Comparison of ENCODE assay signal across 9 cellular contexts in the genomic region with DNA sequence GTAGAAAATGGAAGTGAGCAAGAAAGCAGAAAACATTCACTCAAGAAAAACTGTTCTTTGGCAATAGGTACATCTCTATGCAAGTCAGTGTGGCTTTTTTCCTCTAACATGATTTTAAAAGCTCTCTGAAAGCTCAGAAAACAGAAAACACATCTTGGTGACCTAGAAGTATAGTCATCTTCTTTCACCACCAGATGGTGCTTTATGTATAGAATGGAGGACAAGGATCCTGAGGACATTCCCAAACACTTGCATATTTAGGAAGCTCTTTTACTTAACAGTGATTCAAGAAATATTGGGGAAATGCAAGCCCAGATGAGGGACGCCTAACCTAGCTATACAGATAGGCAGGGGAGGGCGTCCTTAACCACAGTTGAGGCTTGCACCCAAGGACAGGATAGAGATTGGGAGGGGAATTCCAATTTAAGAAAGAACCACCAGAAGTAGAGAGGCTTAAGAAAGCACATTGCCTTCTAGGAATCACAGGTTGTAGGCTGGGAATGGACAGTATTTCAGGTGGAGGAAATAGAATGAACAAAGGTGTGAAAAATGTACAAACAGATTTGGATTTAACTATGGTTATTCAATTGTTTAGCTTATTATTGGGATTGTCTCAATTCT. TPM values are rescaled to one million over a fixed set of nuclear protein-coding genes. Genes with fewer than 3 reads are reported as not detected.
DNase-seq lines count a peak whose midpoint lies in the region; ATAC-seq, FAIRE-seq and TF ChIP-seq lines count a peak whose summit lies in the region.
"Had no signal": no experiment of that assay in that cellular context is flagged by ENCODE, and none has a peak within 500 bp of the region (broad histone marks: within the 10 kb centered on the region; RNA-seq: fewer than 3 reads in every experiment).

No MANE protein-coding gene starts in this region.

- 11% methylated on average over 2 of the region's 2 CpGs for WGBS in HepG2 (ENCODE audit: low lambda C conversion rate)
- 47% methylated on average over 2 of the region's 2 CpGs for WGBS in right lobe of liver (ENCODE audit: insufficient coverage, low coverage, low lambda C conversion rate, missing lambda C conversion rate)

- CTCF ChIA-PET in HepG2 (lab: Yijun Ruan, JAX; ENCODE audit: low intra/inter-chr PET ratio, low total read pairs) = no interaction called here

- POLR2A ChIA-PET in HepG2 (lab: Yijun Ruan, JAX) = no interaction called here

- H3K9ac ChIP-seq in HepG2 (ENCODE audit: insufficient read depth, low read depth, low read length) = no peak overlapping the region

- TF ChIP-seq RAD21 in HepG2 (CRISPR knock-in tag; IDR thresholded peaks at IDR 0.05) = no peak

- H3K4me2 ChIP-seq in HepG2 (ENCODE audit: low read depth, low read length) = no peak overlapping the region

- in situ Hi-C loops in HepG2 (cut with HindIII; ENCODE audit: extremely low pct_ligation_motif_present, low pct_unique_long_range_greater_than_20kb) = loop anchor here (25.0 kb wide), 1 partner anchor 451 kb away; a partner anchor contains a TSS

- H2AFZ ChIP-seq in HepG2 (ENCODE audit: low read length) = no peak overlapping the region

- no peak for TF ChIP-seq EP300 in HepG2 (IDR thresholded peaks at IDR 0.05; ENCODE audit: low read depth in 2 of 2, low read length in 2 of 2)
- no peak for TF ChIP-seq EP300 in HepG2 (CRISPR knock-in tag; IDR thresholded peaks at IDR 0.05; ENCODE audit: borderline replicate concordance)

- FAIRE-seq in HepG2 (lab: Jason Lieb, UNC) (no peak), urothelium cell line (lab: Jason Lieb, UNC) (no peak), RCC 7860 (lab: Jason Lieb, UNC) (no peak)

- intact Hi-C loops in HepG2 (cut with micrococcal nuclease; ENCODE audit: unreplicated experiment) = loop anchor here (1.0 kb wide), 1 partner anchor 457 kb away; no protein-coding TSS in a partner anchor
- intact Hi-C loops in right lobe of liver (cut with DNase I) = no loop called here

- peak; percentile 6 for DNase-seq in HepG2 (ENCODE audit: low spot score)
- DNase-seq in right lobe of liver = no peak
- DNase-seq in RWPE2 (ENCODE audit: low spot score) = no peak
- DNase-seq in foreskin fibroblast = peak; percentile 50 to 77
- DNase-seq in urothelium cell line (ENCODE audit: low spot score) = peak; percentile 26
- DNase-seq in activated T-cell treated with anti-CD3 and anti-CD28 coated beads, Interleukin-2, amount 50 U/mL, for 1 hour = no peak
- no peak for DNase-seq in RCC 7860 (ENCODE audit: low spot score)
- DNase-seq: activated T-cell treated with anti-CD3 and anti-CD28 coated beads, Interleukin-2, amount 50 U/mL, for 48 hours had no signal

- H3K36me3 ChIP-seq in HepG2 (replicated peaks in 1 of 2; ENCODE audit: control insufficient read depth in 1 of 2, insufficient read depth in 2 of 2, low read length in 2 of 2) = no peaks in the 10 kb centered on the region
- H3K36me3 ChIP-seq in right lobe of liver = no peaks in the 10 kb centered on the region
- no peaks in the 10 kb centered on the region for H3K36me3 ChIP-seq in RWPE2 (ENCODE audit: low read depth)

- no peak for TF ChIP-seq POLR2A in HepG2 (IDR thresholded peaks at IDR 0.05; ENCODE audit: insufficient read depth in 1 of 2, low read depth in 2 of 2, low read length in 2 of 2)
- TF ChIP-seq POLR2A in right lobe of liver (IDR thresholded peaks at IDR 0.05) = no peak

- TF ChIP-seq CTCF in HepG2 (CRISPR knock-in tag; IDR thresholded peaks at IDR 0.05) (no peak; the same call in 1 of the 2 replicates), right lobe of liver (IDR thresholded peaks at IDR 0.05) (peak in 1 of 4 donors; percentile 15), RWPE2 (IDR thresholded peaks at IDR 0.05; ENCODE audit: poor library complexity, severe bottlenecking) (peak; percentile 68), foreskin fibroblast (IDR thresholded peaks at IDR 0.05; ENCODE audit: low read depth, low read length) (peak; percentile 46)

- no peaks in the 10 kb centered on the region for H3K79me2 ChIP-seq in HepG2 (ENCODE audit: insufficient read depth, low read length)

- ATAC-seq in HepG2 (peak; percentile 56), right lobe of liver (no peak), RWPE2 (ENCODE audit: low read depth) (peak; percentile 73; the same call in 2 of the 3 replicates), HG03469 (IDR thresholded peaks at IDR 0.05; ENCODE audit: unreplicated experiment) (no peak)

- H3K4me3 ChIP-seq in HepG2 (replicated peaks in 1 of 3; ENCODE audit: insufficient read depth in 1 of 3, low read depth in 2 of 3, low read length in 3 of 3) (no peak overlapping the region), right lobe of liver (no peak overlapping the region), RWPE2 (ENCODE audit: severe bottlenecking) (no peak overlapping the region), foreskin fibroblast (ENCODE audit: low read depth in 1 of 2, low read length in 2 of 2) (no peak overlapping the region)

- no peaks in the 10 kb centered on the region for H4K20me1 ChIP-seq in HepG2 (ENCODE audit: insufficient read depth, low read length)

- H3K9me3 ChIP-seq in HepG2 (ENCODE audit: low read length) = no peaks in the 10 kb centered on the region
- H3K9me3 ChIP-seq in right lobe of liver = peaks cover 0 to 4% (median 0%) of the 10 kb centered on the region in 4 donors
- no peaks in the 10 kb centered on the region for H3K9me3 ChIP-seq in RWPE2 (ENCODE audit: severe bottlenecking)

- BruUV-seq in HepG2 (replicated peaks; lab: Mats Ljungman, UMichigan) = no TSS peak

- no peaks in the 10 kb centered on the region for H3K4me1 ChIP-seq in HepG2 (ENCODE audit: insufficient read depth, low read length)
- no peaks in the 10 kb centered on the region for H3K4me1 ChIP-seq in right lobe of liver
- H3K4me1 ChIP-seq in RWPE2 (ENCODE audit: insufficient read depth, poor library complexity, severe bottlenecking) = no peaks in the 10 kb centered on the region

- H3K27ac ChIP-seq in HepG2 (ENCODE audit: extremely low read length, insufficient read depth, low read length) = no peak overlapping the region
- no peak overlapping the region for H3K27ac ChIP-seq in right lobe of liver
- H3K27ac ChIP-seq in RWPE2 (ENCODE audit: poor library complexity, severe bottlenecking) = no peak overlapping the region

- no peaks in the 10 kb centered on the region for H3K27me3 ChIP-seq in HepG2 (ENCODE audit: control insufficient read depth in 1 of 2, insufficient read depth in 2 of 2, low read length in 2 of 2)
- H3K27me3 ChIP-seq in right lobe of liver = no peaks in the 10 kb centered on the region
- H3K27me3 ChIP-seq in RWPE2 (ENCODE audit: insufficient read depth, poor library complexity, severe bottlenecking) = no peaks in the 10 kb centered on the region

TF ChIP-seq in HepG2, 621 proteins besides CTCF, POLR2A, EP300 and RAD21 (continues in another document):
- TF ChIP-seq ISX (CRISPR knock-in tag; conservative IDR thresholded peaks at IDR 0.05) = no peak

RNA-seq across cellular contexts. Expression of a gene that starts 13.8 kb away (rescaled TPM):
- total RNA-seq in HepG2 (2016; rRNA removed; fragmentation: Illumina TruSeq; extraction: Trizol) (0.15 and 0.18 TPM in 2 replicates), right lobe of liver (1 to 10 TPM in 1 of 6 experiments, under 1 TPM in 4, not detected in 1; 0.12 to 1.6 (median 0.55) TPM)
- total RNA-seq in HepG2 (2016; cell fraction: cytosol; rRNA removed; fragmentation: Illumina TruSeq; extraction: Trizol; ENCODE audit: low read depth) = 0.40 and 0.71 TPM in 2 replicates
- 0.18 and 0.26 TPM in 2 replicates for total RNA-seq in HepG2 (2016; cell fraction: insoluble cytoplasmic fraction; rRNA removed; fragmentation: Illumina TruSeq; extraction: Trizol)
- total RNA-seq in HepG2 (2016; cell fraction: membrane; rRNA removed; fragmentation: Illumina TruSeq; extraction: Trizol) = 0.34 and 0.52 TPM in 2 replicates
- 0.66 and 0.84 TPM in 2 replicates for total RNA-seq in HepG2 (2016; cell fraction: nucleus; rRNA removed; fragmentation: Illumina TruSeq; extraction: Trizol)
- polyA plus RNA-seq in HepG2 (2011; rRNA removed) = 0.22 and 0.55 TPM in 2 replicates
- polyA plus RNA-seq in HepG2 (2011; cell fraction: cytosol; rRNA removed) = 0.03 and 0.06 TPM in 2 replicates
- polyA plus RNA-seq in HepG2 (2011; cell fraction: nucleus; rRNA removed) = 0.35 and 0.76 TPM in 2 replicates
- 0.13 and 0.20 TPM in 2 replicates for polyA plus RNA-seq in HepG2 (2012)
- 0.10 and 0.12 TPM in 2 replicates for polyA plus RNA-seq in HepG2 (2016; cell fraction: cytosol; fragmentation: Illumina TruSeq; extraction: Trizol; ENCODE audit: low read depth)
- polyA plus RNA-seq in HepG2 (2016; cell fraction: insoluble cytoplasmic fraction; fragmentation: Illumina TruSeq; extraction: Trizol; ENCODE audit: low read depth) = 0.23 TPM in 1 of 2 replicates, not detected in the other
- polyA plus RNA-seq in HepG2 (2016; cell fraction: membrane; fragmentation: Illumina TruSeq; extraction: Trizol; ENCODE audit: low read depth) = 0.13 and 0.33 TPM in 2 replicates
- polyA plus RNA-seq in HepG2 (2016; cell fraction: nucleus; fragmentation: Illumina TruSeq; extraction: Trizol; ENCODE audit: insufficient read depth, low read depth) = 0.64 and 1.1 TPM in 2 replicates
- 0.16 and 0.18 TPM in 2 replicates for polyA minus RNA-seq in HepG2 (2011; rRNA and poly(A)+ RNA removed; ENCODE audit: low replicate concordance)
- not detected in 2 replicates for polyA minus RNA-seq in HepG2 (2011; cell fraction: cytosol; rRNA and poly(A)+ RNA removed)
- polyA minus RNA-seq in HepG2 (2011; cell fraction: nucleus; rRNA and poly(A)+ RNA removed) = 1.4 and 1.5 TPM in 2 replicates

RNA-seq across cellular contexts. Expression of a gene that starts 58.8 kb away (rescaled TPM):
- total RNA-seq in HepG2 (2016; rRNA removed; fragmentation: Illumina TruSeq; extraction: Trizol) (67.8 and 75.2 TPM in 2 replicates), right lobe of liver (10 to 100 TPM; 10.1 to 17.0 (median 14.2) TPM)
- total RNA-seq in HepG2 (2016; cell fraction: cytosol; rRNA removed; fragmentation: Illumina TruSeq; extraction: Trizol; ENCODE audit: low read depth) = 83.1 and 102 TPM in 2 replicates
- 71.7 and 75.9 TPM in 2 replicates for total RNA-seq in HepG2 (2016; cell fraction: insoluble cytoplasmic fraction; rRNA removed; fragmentation: Illumina TruSeq; extraction: Trizol)
- 106 TPM in 2 replicates for total RNA-seq in HepG2 (2016; cell fraction: membrane; rRNA removed; fragmentation: Illumina TruSeq; extraction: Trizol)
- total RNA-seq in HepG2 (2016; cell fraction: nucleus; rRNA removed; fragmentation: Illumina TruSeq; extraction: Trizol) = 29.7 and 37.3 TPM in 2 replicates
- polyA plus RNA-seq in HepG2 (2011; rRNA removed) = 66.6 and 74.8 TPM in 2 replicates
- 27.3 and 35.6 TPM in 2 replicates for polyA plus RNA-seq in HepG2 (2011; cell fraction: cytosol; rRNA removed)
- 47.3 and 48.8 TPM in 2 replicates for polyA plus RNA-seq in HepG2 (2011; cell fraction: nucleus; rRNA removed)
- 30.1 and 37.1 TPM in 2 replicates for polyA plus RNA-seq in HepG2 (2012)
- 86.5 and 101 TPM in 2 replicates for polyA plus RNA-seq in HepG2 (2016; cell fraction: cytosol; fragmentation: Illumina TruSeq; extraction: Trizol; ENCODE audit: low read depth)
- 54.2 and 61.6 TPM in 2 replicates for polyA plus RNA-seq in HepG2 (2016; cell fraction: insoluble cytoplasmic fraction; fragmentation: Illumina TruSeq; extraction: Trizol; ENCODE audit: low read depth)
- 78.5 and 91.4 TPM in 2 replicates for polyA plus RNA-seq in HepG2 (2016; cell fraction: membrane; fragmentation: Illumina TruSeq; extraction: Trizol; ENCODE audit: low read depth)
- polyA plus RNA-seq in HepG2 (2016; cell fraction: nucleus; fragmentation: Illumina TruSeq; extraction: Trizol; ENCODE audit: insufficient read depth, low read depth) = 57.9 and 58.2 TPM in 2 replicates
- polyA minus RNA-seq in HepG2 (2011; rRNA and poly(A)+ RNA removed; ENCODE audit: low replicate concordance) = 26.6 and 64.0 TPM in 2 replicates
- polyA minus RNA-seq in HepG2 (2011; cell fraction: cytosol; rRNA and poly(A)+ RNA removed) = 10.0 and 12.8 TPM in 2 replicates
- polyA minus RNA-seq in HepG2 (2011; cell fraction: nucleus; rRNA and poly(A)+ RNA removed) = 19.8 and 24.1 TPM in 2 replicates

Comparison
In these comparisons a context has a peak if more than half of its experiments do, and no peak if none do; other contexts are left out.
1. ATAC-seq: peak in HepG2 (single experiment) and RWPE2 (single experiment); none in right lobe of liver (0 of 4) and HG03469 (single experiment).
2. DNase-seq: peak in HepG2 (single experiment), foreskin fibroblast (2 of 2) and urothelium cell line (single experiment); none in right lobe of liver (0 of 3), RWPE2 (single experiment), activated T-cell treated with anti-CD3 and anti-CD28 coated beads, Interleukin-2, amount 50 U/mL, for 1 hour (single experiment) and RCC 7860 (single experiment).